Comparison of ENCODE assay signal across 8 cellular contexts in the genomic region with DNA sequence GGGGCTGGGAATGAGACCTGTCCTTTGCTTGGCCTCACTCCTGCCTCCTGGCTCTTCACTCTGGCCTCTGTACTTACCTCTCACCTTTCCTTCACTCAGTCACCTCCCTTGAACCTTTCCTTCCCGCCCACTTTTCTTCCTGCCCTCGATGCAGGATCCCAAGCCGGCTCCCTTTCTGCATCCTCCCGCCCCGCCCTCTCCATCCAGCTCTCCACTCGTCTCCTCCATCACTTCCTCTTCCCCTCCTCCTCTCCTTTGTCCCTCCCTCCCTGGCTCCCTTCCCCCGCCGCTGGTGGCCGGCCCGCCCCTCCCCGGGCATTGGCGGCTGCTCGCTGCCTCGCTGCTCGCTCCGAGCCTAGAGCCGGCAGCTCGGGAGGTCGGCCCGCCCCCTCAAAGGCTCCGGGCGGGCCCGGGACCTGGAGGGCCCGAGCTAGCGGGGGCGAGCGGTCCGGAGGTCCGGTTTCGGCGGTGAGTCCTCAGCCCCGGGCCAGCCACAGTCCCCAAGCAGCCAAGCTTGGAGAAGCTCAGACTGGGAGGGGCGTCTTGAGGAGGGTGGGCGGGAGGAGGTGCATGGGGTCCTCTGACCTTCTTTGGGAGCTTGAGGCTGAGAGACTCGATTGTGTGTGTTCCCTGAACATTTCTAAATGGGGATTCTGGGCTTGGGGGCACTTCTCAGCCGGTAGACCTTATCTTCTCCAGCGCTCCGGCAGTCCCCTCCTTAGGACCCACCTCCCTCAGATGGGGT. TPM values are rescaled to one million over a fixed set of nuclear protein-coding genes. Genes with fewer than 3 reads are reported as not detected.
DNase-seq lines count a peak whose midpoint lies in the region; ATAC-seq and TF ChIP-seq lines count a peak whose summit lies in the region.

No MANE protein-coding gene starts in this region.

- peak overlapping the region; percentile 99 for H3K27ac ChIP-seq in smooth muscle cell (ENCODE audit: low read depth)

- 2% methylated on average over 18 of the region's 38 CpGs for WGBS in smooth muscle cell (ENCODE audit: low lambda C conversion rate)

- no peaks in the 10 kb centered on the region for H3K9me3 ChIP-seq in T-helper 17 cell (ENCODE audit: control insufficient read depth, low read length, poor library complexity, severe bottlenecking)
- H3K9me3 ChIP-seq in smooth muscle cell (replicated peaks; ENCODE audit: low read depth): no peaks in the 10 kb centered on the region

- peak overlapping the region; percentile 85 for H3K4me3 Mint-ChIP-seq in T-helper 17 cell
- peak overlapping the region; percentile 66 for H3K4me3 Mint-ChIP-seq in dendritic cell treated with granulocyte-macrophage colony-stimulating factor and Interleukin-4, amounts not matched to agents 40 ng/mL and 50 ng/mL, for 4 days

- H3K36me3 ChIP-seq in smooth muscle cell (ENCODE audit: low read depth): no peaks in the 10 kb centered on the region

- peaks cover 37% of the 10 kb centered on the region for H3K27me3 Mint-ChIP-seq in T-helper 17 cell
- peaks cover 17% of the 10 kb centered on the region for H3K27me3 Mint-ChIP-seq in dendritic cell treated with granulocyte-macrophage colony-stimulating factor and Interleukin-4, amounts not matched to agents 40 ng/mL and 50 ng/mL, for 4 days

- peaks cover 36% of the 10 kb centered on the region for H4K20me1 ChIP-seq in smooth muscle cell (ENCODE audit: low read depth)

- H3K4me2 ChIP-seq in smooth muscle cell: peak overlapping the region; percentile 91

- CTCF ChIA-PET in GM10248 (lab: Yijun Ruan, JAX): interaction anchor here (1.2 to 2.2 kb wide), 5 partner anchors 9 to 309 kb away, joined by 3 to 7 read pairs (median 4); no protein-coding TSS in a partner anchor

- peak overlapping the region; percentile 72 for H3K4me3 ChIP-seq in smooth muscle cell

- ATAC-seq in T-helper 17 cell: peak; percentile 56
- no peak for ATAC-seq in HG03045 (IDR thresholded peaks at IDR 0.05; ENCODE audit: unreplicated experiment)

- peaks cover 26% of the 10 kb centered on the region for H3K79me2 ChIP-seq in smooth muscle cell (ENCODE audit: low read depth)

- POLR2A ChIA-PET in GM10248 (lab: Yijun Ruan, JAX): no interaction called here

- peak overlapping the region; percentile 89 for H3K9ac ChIP-seq in smooth muscle cell (ENCODE audit: low read depth)

- peaks cover 16% of the 10 kb centered on the region for H3K4me1 Mint-ChIP-seq in T-helper 17 cell
- peaks cover 40% of the 10 kb centered on the region for H3K4me1 Mint-ChIP-seq in dendritic cell treated with granulocyte-macrophage colony-stimulating factor and Interleukin-4, amounts not matched to agents 40 ng/mL and 50 ng/mL, for 4 days (ENCODE audit: low read depth)

- no peak overlapping the region for H2AFZ ChIP-seq in smooth muscle cell (ENCODE audit: low read depth)

- in situ Hi-C loops in GM13977 (cut with MboI; ENCODE audit: low pct_unique_long_range_greater_than_20kb, low sequenced_read_pairs, unreplicated experiment): no loop called here

- no peaks in the 10 kb centered on the region for H3K9me3 Mint-ChIP-seq in dendritic cell treated with granulocyte-macrophage colony-stimulating factor and Interleukin-4, amounts not matched to agents 40 ng/mL and 50 ng/mL, for 4 days

- DNase-seq in GM10248 (ENCODE audit: extremely low spot score): peak; percentile 56
- peak; percentile 59 to 73 for DNase-seq in NCI-H1930 (lab: John Stamatoyannopoulos, UW)
- DNase-seq in T-helper 17 cell: no peak
- DNase-seq in kidney glomerular epithelial cell (lab: John Stamatoyannopoulos, UW): peak; percentile 78
- peak; percentile 58 for DNase-seq in smooth muscle cell (lab: John Stamatoyannopoulos, UW; ENCODE audit: unreplicated experiment)
- no peak for DNase-seq in GM13977 (ENCODE audit: low spot score)

- no peak for TF ChIP-seq CTCF in GM10248 (IDR thresholded peaks at IDR 0.05; ENCODE audit: control extremely low read depth, extremely low read depth, low read depth, missing control alignments)
- TF ChIP-seq CTCF in smooth muscle cell (IDR thresholded peaks at IDR 0.05; ENCODE audit: borderline replicate concordance, insufficient read depth, poor library complexity, severe bottlenecking): no peak
- TF ChIP-seq CTCF in GM13977 (IDR thresholded peaks at IDR 0.05; ENCODE audit: extremely low read depth, insufficient read depth, missing control alignments): no peak

- H3K27me3 ChIP-seq in smooth muscle cell (ENCODE audit: low read depth): no peaks in the 10 kb centered on the region

- intact Hi-C loops in dendritic cell treated with granulocyte-macrophage colony-stimulating factor and Interleukin-4, amounts not matched to agents 40 ng/mL and 50 ng/mL, for 4 days (cut with micrococcal nuclease): no loop called here

- H3K4me1 ChIP-seq in smooth muscle cell (ENCODE audit: low read depth): peaks cover 37% of the 10 kb centered on the region

- H3K27ac Mint-ChIP-seq in T-helper 17 cell: no peak overlapping the region
- peak overlapping the region; percentile 25 for H3K27ac Mint-ChIP-seq in dendritic cell treated with granulocyte-macrophage colony-stimulating factor and Interleukin-4, amounts not matched to agents 40 ng/mL and 50 ng/mL, for 4 days

- H3K36me3 Mint-ChIP-seq in T-helper 17 cell (ENCODE audit: low read depth): peaks cover 5% of the 10 kb centered on the region
- no peaks in the 10 kb centered on the region for H3K36me3 Mint-ChIP-seq in dendritic cell treated with granulocyte-macrophage colony-stimulating factor and Interleukin-4, amounts not matched to agents 40 ng/mL and 50 ng/mL, for 4 days (ENCODE audit: low read depth)

- peaks cover 27% of the 10 kb centered on the region for H3F3A ChIP-seq in smooth muscle cell (ENCODE audit: low read depth)

RNA-seq across cellular contexts. Expression of gene PHLDB1, which starts 13.8 kb away (rescaled TPM):
- total RNA-seq in T-helper 17 cell (1 to 10 TPM; 1.8 to 2.6 TPM), smooth muscle cell (89.0 and 112 TPM in 2 replicates)
- 86.0 and 103 TPM in 2 replicates for polyA plus RNA-seq in smooth muscle cell

RNA-seq across cellular contexts. Expression of gene ARCN1, which starts 49.0 kb away (rescaled TPM):
- total RNA-seq in T-helper 17 cell (10 to 100 TPM; 86.2 to 87.5 TPM), smooth muscle cell (314 and 331 TPM in 2 replicates)
- 228 and 285 TPM in 2 replicates for polyA plus RNA-seq in smooth muscle cell

RNA-seq across cellular contexts. Expression of gene IFT46, which starts 55.5 kb away (rescaled TPM):
- total RNA-seq in T-helper 17 cell (1 to 10 TPM; 5.2 to 5.7 TPM), smooth muscle cell (31.6 and 52.3 TPM in 2 replicates)
- polyA plus RNA-seq in smooth muscle cell: 11.9 and 12.8 TPM in 2 replicates

RNA-seq across cellular contexts. Expression of gene TREH, which starts 58.2 kb away (rescaled TPM):
- total RNA-seq in T-helper 17 cell: not detected
- total RNA-seq in smooth muscle cell: not detected in 2 replicates
- polyA plus RNA-seq in smooth muscle cell: 0.49 and 0.96 TPM in 2 replicates

Comparison
In these comparisons a context has a peak if more than half of its experiments do, and no peak if none do; other contexts are left out.
1. DNase-seq: peak in GM10248 (single experiment), NCI-H1930 (2 of 2), kidney glomerular epithelial cell (single experiment) and smooth muscle cell (single experiment); none in T-helper 17 cell (0 of 3) and GM13977 (single experiment).
2. RNA of gene PHLDB1, which starts 13.8 kb away (total RNA-seq): 89.0 to 112 TPM in smooth muscle cell; 1.8 to 2.6 TPM in T-helper 17 cell; every median in the first group is over 10 times any median in the second.